In genomic region chr11:36056160-36056751, GRCh38 we compare ENCODE assay signal across 9 cellular contexts.
DNase-seq lines count a peak whose midpoint lies in the region; TF ChIP-seq lines count a peak whose summit lies in the region.
"Had no signal": no experiment of that assay in that cellular context is flagged by ENCODE, and none has a peak within 500 bp of the region (broad histone marks: within the 10 kb centered on the region; RNA-seq: fewer than 3 reads in every experiment).

No MANE protein-coding gene starts in this region.

- TF ChIP-seq CTCF in OCI-LY1 (IDR thresholded peaks at IDR 0.05; ENCODE audit: low read length) (peak; percentile 50), transverse colon (IDR thresholded peaks at IDR 0.05) (peak in 4 of 5 experiments; percentile 8 to 39 (median 27))

- H3K36me3 Mint-ChIP-seq in activated CD4-positive, alpha-beta T cell treated with anti-CD3 and anti-CD28 coated beads, Interleukin-2, amount 10 ng/mL, durations not matched to agents 24 days and 14 days (ENCODE audit: low read depth): no peaks in the 10 kb centered on the region
- H3K36me3 Mint-ChIP-seq: activated naive CD4-positive, alpha-beta T cell treated with anti-CD3 and anti-CD28 coated beads, Interleukin-2, amount 50 U/mL, for 24 hours had no signal

- H3K9ac ChIP-seq in OCI-LY1 (ENCODE audit: low read length): no peak overlapping the region

- intact Hi-C loops in activated CD4-positive, alpha-beta T cell treated with anti-CD3 and anti-CD28 coated beads, Interleukin-2, amount 10 ng/mL, durations not matched to agents 24 days and 14 days (cut with micrococcal nuclease): no loop called here
- intact Hi-C loops in transverse colon (cut with DNase I; ENCODE audit: low total_unique reads): no loop called here

- H3K4me3 ChIP-seq in OCI-LY1 (ENCODE audit: low read depth, low read length, poor library complexity, severe bottlenecking) (no peak overlapping the region), transverse colon (no peak overlapping the region)

- no peaks in the 10 kb centered on the region for H3K4me1 Mint-ChIP-seq in activated CD4-positive, alpha-beta T cell treated with anti-CD3 and anti-CD28 coated beads, Interleukin-2, amount 10 ng/mL, durations not matched to agents 24 days and 14 days
- H3K4me1 Mint-ChIP-seq: activated naive CD4-positive, alpha-beta T cell treated with anti-CD3 and anti-CD28 coated beads, Interleukin-2, amount 50 U/mL, for 24 hours had no signal

- H3K9me3 ChIP-seq in OCI-LY1 (ENCODE audit: low read length): no peaks in the 10 kb centered on the region
- H3K9me3 ChIP-seq in transverse colon: no peaks in the 10 kb centered on the region

- H3F3A ChIP-seq in OCI-LY1 (ENCODE audit: insufficient read depth, low read length): no peaks in the 10 kb centered on the region

- no peak overlapping the region for H3K27ac ChIP-seq in OCI-LY1 (ENCODE audit: low read depth, low read length, poor library complexity, severe bottlenecking)
- no peak overlapping the region for H3K27ac ChIP-seq in transverse colon

- 89 to 100% methylated on average over 1 to 8 of the region's 8 CpGs for WGBS in transverse colon (ENCODE audit: low coverage in 1 of 2), 2 donors

- no peaks in the 10 kb centered on the region for H3K27me3 Mint-ChIP-seq in activated CD4-positive, alpha-beta T cell treated with anti-CD3 and anti-CD28 coated beads, Interleukin-2, amount 10 ng/mL, durations not matched to agents 24 days and 14 days

- H3K79me2 ChIP-seq in OCI-LY1 (ENCODE audit: insufficient read depth, low read length): no peaks in the 10 kb centered on the region

- no peak overlapping the region for H2AFZ ChIP-seq in OCI-LY1 (ENCODE audit: low read length)

- DNase-seq in activated CD4-positive, alpha-beta T cell treated with anti-CD3 and anti-CD28 coated beads, Interleukin-2, amount 10 ng/mL, durations not matched to agents 24 days and 14 days: peak; percentile 56
- no peak for DNase-seq in activated CD4-positive, alpha-beta T cell treated with anti-CD3 and anti-CD28 coated beads, Interleukin-2, amount 50 U/mL, for 1 hour
- DNase-seq in fibroblast of gingiva (ENCODE audit: low read depth) (peak; percentile 12), transverse colon (no peak), GF-D8 (lab: John Stamatoyannopoulos, UW) (no peak), anterior cingulate cortex (lab: John Stamatoyannopoulos, UW) (no peak)
- no peak for DNase-seq in stimulated activated CD4-positive, alpha-beta T cell treated with anti-CD3 and anti-CD28 coated beads, Interleukin-15, amount 100 ng/mL, for 24 hours

- H4K20me1 ChIP-seq in OCI-LY1 (ENCODE audit: insufficient read depth, low read length): no peaks in the 10 kb centered on the region

- H3K27me3 ChIP-seq in OCI-LY1 (ENCODE audit: insufficient read depth, low read length) (no peaks in the 10 kb centered on the region), transverse colon (no peaks in the 10 kb centered on the region)

- no peaks in the 10 kb centered on the region for H3K9me2 ChIP-seq in OCI-LY1 (ENCODE audit: low read depth, low read length)

- no peak overlapping the region for H3K4me3 Mint-ChIP-seq in activated CD4-positive, alpha-beta T cell treated with anti-CD3 and anti-CD28 coated beads, Interleukin-2, amount 10 ng/mL, durations not matched to agents 24 days and 14 days
- H3K4me3 Mint-ChIP-seq: activated naive CD4-positive, alpha-beta T cell treated with anti-CD3 and anti-CD28 coated beads, Interleukin-2, amount 50 U/mL, for 24 hours had no signal

- in situ Hi-C loops in transverse colon (cut with MboI; ENCODE audit: low pct_ligation_motif_present in 1 of 4, low pct_unique_long_range_greater_than_20kb in 1 of 4, low sequenced_read_pairs in 3 of 4): no loop called here

- no peak for TF ChIP-seq POLR2A in transverse colon (IDR thresholded peaks at IDR 0.05)

- H3K27ac Mint-ChIP-seq in activated CD4-positive, alpha-beta T cell treated with anti-CD3 and anti-CD28 coated beads, Interleukin-2, amount 10 ng/mL, durations not matched to agents 24 days and 14 days: no peak overlapping the region
- H3K27ac Mint-ChIP-seq: activated naive CD4-positive, alpha-beta T cell treated with anti-CD3 and anti-CD28 coated beads, Interleukin-2, amount 50 U/mL, for 24 hours had no signal

- H3K36me3 ChIP-seq in OCI-LY1 (ENCODE audit: insufficient read depth, low read length): no peaks in the 10 kb centered on the region
- no peaks in the 10 kb centered on the region for H3K36me3 ChIP-seq in transverse colon

- H3K4me1 ChIP-seq in OCI-LY1 (ENCODE audit: insufficient read depth, low read length, severe bottlenecking) (no peaks in the 10 kb centered on the region), transverse colon (no peaks in the 10 kb centered on the region)

- no peak for TF ChIP-seq EP300 in transverse colon (IDR thresholded peaks at IDR 0.05; ENCODE audit: low read depth)

- peaks cover 5% of the 10 kb centered on the region for H3K9me3 Mint-ChIP-seq in activated CD4-positive, alpha-beta T cell treated with anti-CD3 and anti-CD28 coated beads, Interleukin-2, amount 10 ng/mL, durations not matched to agents 24 days and 14 days

- H3K4me2 ChIP-seq in OCI-LY1 (ENCODE audit: low read length): no peak overlapping the region

Comparison
In these comparisons a context has a peak if more than half of its experiments do, and no peak if none do; other contexts are left out.
1. DNase-seq: peak in activated CD4-positive, alpha-beta T cell treated with anti-CD3 and anti-CD28 coated beads, Interleukin-2, amount 10 ng/mL, durations not matched to agents 24 days and 14 days (single experiment) and fibroblast of gingiva (single experiment); none in activated CD4-positive, alpha-beta T cell treated with anti-CD3 and anti-CD28 coated beads, Interleukin-2, amount 50 U/mL, for 1 hour (single experiment), transverse colon (single experiment), stimulated activated CD4-positive, alpha-beta T cell treated with anti-CD3 and anti-CD28 coated beads, Interleukin-15, amount 100 ng/mL, for 24 hours (single experiment), GF-D8 (single experiment) and anterior cingulate cortex (0 of 58).